15 cellular contexts compared by ENCODE assay signal in genomic region chr9:92734931-92735906, GRCh38. TPM values are rescaled to one million over a fixed set of nuclear protein-coding genes. Genes with fewer than 3 reads are reported as not detected.
DNase-seq lines count a peak whose midpoint lies in the region; ATAC-seq and TF ChIP-seq lines count a peak whose summit lies in the region.
"Had no signal": no experiment of that assay in that cellular context is flagged by ENCODE, and none has a peak within 500 bp of the region (broad histone marks: within the 10 kb centered on the region; RNA-seq: fewer than 3 reads in every experiment).

No MANE protein-coding gene starts in this region.

- peaks cover 3% of the 10 kb centered on the region for H3K36me3 Mint-ChIP-seq in CD4-positive, CD25-positive, alpha-beta regulatory T cell
- H3K36me3 Mint-ChIP-seq in GM23338 (ENCODE audit: low read depth), result peaks cover 5% of the 10 kb centered on the region; the same call in 1 of the 3 replicates
- H3K36me3 Mint-ChIP-seq in chondrocyte (ENCODE audit: low read depth), result no peaks in the 10 kb centered on the region
- H3K36me3 Mint-ChIP-seq in neural crest cell (ENCODE audit: low read depth), result peaks cover 2% of the 10 kb centered on the region
- H3K36me3 Mint-ChIP-seq: activated naive CD4-positive, alpha-beta T cell treated with anti-CD3 and anti-CD28 coated beads, Interleukin-2, amount 50 U/mL, for 24 hours; natural killer cell had no signal

- peaks cover 19% of the 10 kb centered on the region for H3K4me1 ChIP-seq in CD4-positive, CD25-positive, alpha-beta regulatory T cell (ENCODE audit: control insufficient read depth, insufficient read depth, low read length, poor library complexity, severe bottlenecking)
- peaks cover 6% of the 10 kb centered on the region; the same call in 1 of the 2 replicates for H3K4me1 ChIP-seq in GM23338 (ENCODE audit: insufficient read depth)

- no peak for TF ChIP-seq CTCF in GM23338 (conservative IDR thresholded peaks at IDR 0.05; ENCODE audit: low read depth in 2 of 2)
- no peak for TF ChIP-seq CTCF in chondrocyte (IDR thresholded peaks at IDR 0.05)
- no peak for TF ChIP-seq CTCF in neural crest cell (conservative IDR thresholded peaks at IDR 0.05)
- TF ChIP-seq CTCF in GM13977 (IDR thresholded peaks at IDR 0.05; ENCODE audit: extremely low read depth, insufficient read depth, missing control alignments), result no peak

- no peaks in the 10 kb centered on the region for H3K27me3 Mint-ChIP-seq in CD4-positive, CD25-positive, alpha-beta regulatory T cell
- H3K27me3 Mint-ChIP-seq in GM23338 (ENCODE audit: insufficient read depth, low read depth, poor library complexity), result peaks cover 3% of the 10 kb centered on the region
- no peaks in the 10 kb centered on the region for H3K27me3 Mint-ChIP-seq in chondrocyte (ENCODE audit: low read depth)
- H3K27me3 Mint-ChIP-seq in neural crest cell (ENCODE audit: low read depth), result no peaks in the 10 kb centered on the region
- H3K27me3 Mint-ChIP-seq: activated naive CD4-positive, alpha-beta T cell treated with anti-CD3 and anti-CD28 coated beads, Interleukin-2, amount 50 U/mL, for 24 hours had no signal

- H3K79me2 ChIP-seq in GM23338 (replicated peaks; ENCODE audit: insufficient read depth), result peaks cover 82% of the 10 kb centered on the region

- H3K27ac ChIP-seq in CD4-positive, CD25-positive, alpha-beta regulatory T cell (ENCODE audit: insufficient read depth, low read length, poor library complexity, severe bottlenecking), result no peak overlapping the region
- H3K27ac ChIP-seq in GM23338 (ENCODE audit: low read depth), result no peak overlapping the region
- H3K27ac ChIP-seq: PC-9 had no signal

- peaks cover 39% of the 10 kb centered on the region for H4K20me1 ChIP-seq in GM23338 (replicated peaks; ENCODE audit: insufficient read depth)

- no peaks in the 10 kb centered on the region for H3F3A ChIP-seq in GM23338 (replicated peaks; ENCODE audit: low read depth)

- no peak overlapping the region for H3K4me2 ChIP-seq in GM23338
- H3K4me2 ChIP-seq: PC-9 had no signal

- H3K36me3 ChIP-seq in CD4-positive, CD25-positive, alpha-beta regulatory T cell (ENCODE audit: control insufficient read depth, insufficient read depth, low read length), result peaks cover 5% of the 10 kb centered on the region
- H3K36me3 ChIP-seq in GM23338 (ENCODE audit: insufficient read depth), result no peaks in the 10 kb centered on the region

- peak in 1 of 2 donors; percentile 12 for ATAC-seq in CD4-positive, CD25-positive, alpha-beta regulatory T cell (ENCODE audit: low read depth in 2 of 2)
- no peak for ATAC-seq in GM23338
- ATAC-seq: natural killer cell had no signal

- no peaks in the 10 kb centered on the region for H3K27me3 ChIP-seq in CD4-positive, CD25-positive, alpha-beta regulatory T cell (ENCODE audit: control insufficient read depth, insufficient read depth, low read length)
- no peaks in the 10 kb centered on the region for H3K27me3 ChIP-seq in GM23338 (ENCODE audit: insufficient read depth)

- peak overlapping the region; percentile 40 to 85 (median 67) for H3K27ac Mint-ChIP-seq in CD4-positive, CD25-positive, alpha-beta regulatory T cell
- peak overlapping the region; percentile 54; the same call in 1 of the 2 replicates for H3K27ac Mint-ChIP-seq in GM23338
- H3K27ac Mint-ChIP-seq in chondrocyte (ENCODE audit: unreplicated experiment), result no peak overlapping the region
- H3K27ac Mint-ChIP-seq in neural crest cell (ENCODE audit: unreplicated experiment), result peak overlapping the region; percentile 78
- H3K27ac Mint-ChIP-seq: activated naive CD4-positive, alpha-beta T cell treated with anti-CD3 and anti-CD28 coated beads, Interleukin-2, amount 50 U/mL, for 24 hours had no signal

- H3K9me2 ChIP-seq in GM23338 (ENCODE audit: insufficient read depth), result no peaks in the 10 kb centered on the region

- in situ Hi-C loops in GM13977 (cut with MboI; ENCODE audit: low pct_unique_long_range_greater_than_20kb, low sequenced_read_pairs, unreplicated experiment), result no loop called here

- H3K4me3 Mint-ChIP-seq in CD4-positive, CD25-positive, alpha-beta regulatory T cell, result no peak overlapping the region
- no peak overlapping the region for H3K4me3 Mint-ChIP-seq in GM23338
- H3K4me3 Mint-ChIP-seq in chondrocyte (ENCODE audit: unreplicated experiment), result no peak overlapping the region
- H3K4me3 Mint-ChIP-seq in neural crest cell, result no peak overlapping the region
- H3K4me3 Mint-ChIP-seq: activated naive CD4-positive, alpha-beta T cell treated with anti-CD3 and anti-CD28 coated beads, Interleukin-2, amount 50 U/mL, for 24 hours; natural killer cell had no signal

- DNase-seq in CD4-positive, CD25-positive, alpha-beta regulatory T cell, result no peak
- DNase-seq in GM23338 (ENCODE audit: low spot score) (no peak), chondrocyte (ENCODE audit: low spot score) (peak; percentile 35), neural crest cell (ENCODE audit: low read depth, low spot score) (no peak), GM13977 (ENCODE audit: low spot score) (no peak), NCI-H82 (lab: John Stamatoyannopoulos, UW) (no peak), NAMALWA (ENCODE audit: low spot score) (no peak)
- DNase-seq: C1 segment of cervical spinal cord; DMS79; effector CD4-positive, alpha-beta T cell; natural killer cell; NCI-H187; NCI-H510A; PC-9 had no signal

- peaks cover 28 to 70% (median 34%) of the 10 kb centered on the region in 4 donors for H3K4me1 Mint-ChIP-seq in CD4-positive, CD25-positive, alpha-beta regulatory T cell
- peaks cover 40% of the 10 kb centered on the region for H3K4me1 Mint-ChIP-seq in GM23338
- peaks cover 17% of the 10 kb centered on the region for H3K4me1 Mint-ChIP-seq in chondrocyte (ENCODE audit: low read depth)
- H3K4me1 Mint-ChIP-seq in neural crest cell, result peaks cover 32% of the 10 kb centered on the region

- H3K9me3 Mint-ChIP-seq in CD4-positive, CD25-positive, alpha-beta regulatory T cell, result no peaks in the 10 kb centered on the region
- H3K9me3 Mint-ChIP-seq in GM23338, result no peaks in the 10 kb centered on the region
- no peaks in the 10 kb centered on the region for H3K9me3 Mint-ChIP-seq in chondrocyte (ENCODE audit: low read depth)
- H3K9me3 Mint-ChIP-seq in neural crest cell, result no peaks in the 10 kb centered on the region
- H3K9me3 Mint-ChIP-seq: activated naive CD4-positive, alpha-beta T cell treated with anti-CD3 and anti-CD28 coated beads, Interleukin-2, amount 50 U/mL, for 24 hours; natural killer cell had no signal

- H3K4me3 ChIP-seq in CD4-positive, CD25-positive, alpha-beta regulatory T cell (ENCODE audit: low read depth, low read length), result no peak overlapping the region
- H3K4me3 ChIP-seq in GM23338, result no peak overlapping the region
- H3K4me3 ChIP-seq: PC-9 had no signal

- no peak overlapping the region for H2AFZ ChIP-seq in GM23338
- H2AFZ ChIP-seq: PC-9 had no signal

- no peaks in the 10 kb centered on the region for H3K9me3 ChIP-seq in CD4-positive, CD25-positive, alpha-beta regulatory T cell (ENCODE audit: control insufficient read depth in 2 of 2, low read length in 2 of 2)

TF ChIP-seq in GM23338, 12 proteins besides CTCF, POLR2A, EP300 and RAD21 (continues in another document):
- no peak for TF ChIP-seq ZNF331 (CRISPR knock-in tag; IDR thresholded peaks at IDR 0.05; ENCODE audit: low read depth)

RNA-seq across cellular contexts. Expression of gene BICD2, which starts 29.4 kb away (rescaled TPM):
- 29.3 TPM for total RNA-seq in CD4-positive, CD25-positive, alpha-beta regulatory T cell
- 1 to 10 TPM; 5.6 to 9.8 (median 7.6) TPM for polyA plus RNA-seq in CD4-positive, CD25-positive, alpha-beta regulatory T cell
- 34.3 and 38.1 TPM in 2 replicates for total RNA-seq in GM23338 (2014; rRNA removed; shearing (Covaris generic))
- 8.7 and 9.6 TPM in 2 replicates for polyA plus RNA-seq in GM23338 (2016; fragmentation: Nextera tagmentation; extraction: Ambion mirVana)
- total RNA-seq in chondrocyte (41.4 to 46.4 TPM (median 41.9 TPM) in 3 replicates), neural crest cell (41.3 and 41.5 TPM in 2 replicates)
